8 cellular contexts compared by ENCODE assay signal in the genomic region with DNA sequence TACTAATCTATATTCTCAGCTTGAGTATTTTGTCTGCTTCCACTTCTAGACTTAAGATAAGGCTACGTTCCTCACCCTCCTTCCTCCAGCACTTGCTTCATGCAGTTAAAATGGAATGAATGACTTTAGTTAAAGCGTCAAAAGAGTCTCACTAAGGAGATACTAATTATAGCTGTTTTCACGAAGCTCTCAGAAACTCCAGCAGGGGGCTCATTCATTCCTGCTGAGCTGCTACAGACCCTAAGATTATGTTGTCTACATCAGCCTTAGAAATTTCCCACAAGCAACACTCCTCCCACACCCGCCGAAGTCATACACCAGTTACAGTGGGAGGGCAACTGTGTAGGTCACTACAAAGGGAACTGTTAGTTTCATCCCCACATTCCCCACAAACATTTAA. TPM values are rescaled to one million over a fixed set of nuclear protein-coding genes. Genes with fewer than 3 reads are reported as not detected.
DNase-seq lines count a peak whose midpoint lies in the region; ATAC-seq and TF ChIP-seq lines count a peak whose summit lies in the region.

No MANE protein-coding gene starts in this region.

- 29 to 45% (median 35%) methylated on average over 5 of the region's 5 CpGs for WGBS in stomach, 5 donors

- TF ChIP-seq EP300 in stomach (IDR thresholded peaks at IDR 0.05), result no peak

- in situ Hi-C loops in Panc1 (cut with HindIII; ENCODE audit: low pct_unique_long_range_greater_than_20kb, low sequenced_read_pairs), result no loop called here

- peak; percentile 32 for TF ChIP-seq CTCF in 22Rv1 (IDR thresholded peaks at IDR 0.05)
- peak; percentile 29 for TF ChIP-seq CTCF in GM06990 (IDR thresholded peaks at IDR 0.05; ENCODE audit: insufficient read depth, low read length, poor library complexity, severe bottlenecking)
- peak; percentile 48 for TF ChIP-seq CTCF in Panc1 (IDR thresholded peaks at IDR 0.05)
- TF ChIP-seq CTCF in stomach (IDR thresholded peaks at IDR 0.05), result peak in 1 of 7 experiments; percentile 9
- TF ChIP-seq CTCF in GM10266 (IDR thresholded peaks at IDR 0.05; ENCODE audit: control insufficient read depth, insufficient read depth, low read depth, missing control alignments), result no peak

- H3K4me3 ChIP-seq in GM06990 (replicated peaks; ENCODE audit: low read depth, low read length), result no peak overlapping the region
- no peak overlapping the region for H3K4me3 ChIP-seq in Panc1 (ENCODE audit: low read depth in 2 of 2, low read length in 2 of 2)
- H3K4me3 ChIP-seq in stomach, result no peak overlapping the region

- CTCF ChIA-PET in Panc1 (lab: Charles Lee), result interaction anchor here (0.6 to 0.7 kb wide), 2 partner anchors 23 to 31 kb away, joined by 3 to 4 read pairs; no protein-coding TSS in a partner anchor

- H3K36me3 ChIP-seq in GM06990 (ENCODE audit: control insufficient read depth, insufficient read depth, low read length) (no peaks in the 10 kb centered on the region), Panc1 (ENCODE audit: control insufficient read depth, insufficient read depth, low read length) (no peaks in the 10 kb centered on the region), stomach (no peaks in the 10 kb centered on the region)

- BruUV-seq in Panc1 (replicated peaks; lab: Mats Ljungman, UMichigan), result no TSS peak

- intact Hi-C loops in Panc1 (cut with micrococcal nuclease; ENCODE audit: unreplicated experiment) (no loop called here), stomach (cut with DNase I; ENCODE audit: low total_unique reads) (no loop called here)

- TF ChIP-seq POLR2A in stomach (IDR thresholded peaks at IDR 0.05), result no peak

- POLR2A ChIA-PET in Panc1 (lab: Charles Lee), result interaction anchor here (1.2 kb wide), 1 partner anchor 19 kb away, joined by 4 read pairs; no protein-coding TSS in a partner anchor

- H3K4me1 ChIP-seq in Panc1 (ENCODE audit: control insufficient read depth, insufficient read depth, low read length), result peaks cover 10% of the 10 kb centered on the region
- peaks cover 3 to 9% (median 7%) of the 10 kb centered on the region in 4 donors for H3K4me1 ChIP-seq in stomach

- H3K27ac ChIP-seq in 22Rv1, result no peak overlapping the region
- H3K27ac ChIP-seq in Panc1 (ENCODE audit: low read length), result no peak overlapping the region
- H3K27ac ChIP-seq in stomach, result no peak overlapping the region

- H3K9me3 ChIP-seq in Panc1 (ENCODE audit: control insufficient read depth, insufficient read depth, low read depth, low read length), result no peaks in the 10 kb centered on the region
- H3K9me3 ChIP-seq in stomach, result peaks cover 0 to 4% (median 2%) of the 10 kb centered on the region in 4 donors

- H3K27me3 ChIP-seq in GM06990 (replicated peaks; ENCODE audit: control insufficient read depth, insufficient read depth, low read length), result no peaks in the 10 kb centered on the region; the same call in 1 of the 2 replicates
- no peaks in the 10 kb centered on the region for H3K27me3 ChIP-seq in Panc1 (ENCODE audit: control insufficient read depth, insufficient read depth, low read length)
- H3K27me3 ChIP-seq in stomach, result no peaks in the 10 kb centered on the region

- DNase-seq in GM06990 (ENCODE audit: extremely low read depth, insufficient read length) (no peak), Panc1 (ENCODE audit: low read depth, low spot score) (no peak), fibroblast of peridontal ligament (ENCODE audit: extremely low read depth) (peak; percentile 23), stomach (no peak), NCI-H1048 (lab: John Stamatoyannopoulos, UW) (no peak), GM10266 (ENCODE audit: extremely low spot score) (no peak)
- no peak for DNase-seq in stimulated activated CD4-positive, alpha-beta T cell treated with anti-CD3 and anti-CD28 coated beads, Interleukin-15, amount 100 ng/mL, for 24 hours

- 0 out of 2 replicates have a peak, but pooled peaks have one; percentile 69 for ATAC-seq in Panc1

RNA-seq across cellular contexts. Expression of a gene that starts 57.0 kb away (rescaled TPM):
- total RNA-seq in Panc1 (2021; ENCODE audit: unreplicated experiment) (51.5 TPM), stomach (100 to 1,000 TPM in 1 of 5 donors, 10 to 100 TPM in 3, 1 to 10 TPM in 1; 2.3 to 249 (median 40.0) TPM)
- 79.0 TPM for polyA plus RNA-seq in Panc1 (2012; ENCODE audit: insufficient read length)
- 10 to 100 TPM; 21.1 to 46.6 (median 22.1) TPM for polyA plus RNA-seq in stomach
